30 cellular contexts compared by ENCODE assay signal in the genomic region with DNA sequence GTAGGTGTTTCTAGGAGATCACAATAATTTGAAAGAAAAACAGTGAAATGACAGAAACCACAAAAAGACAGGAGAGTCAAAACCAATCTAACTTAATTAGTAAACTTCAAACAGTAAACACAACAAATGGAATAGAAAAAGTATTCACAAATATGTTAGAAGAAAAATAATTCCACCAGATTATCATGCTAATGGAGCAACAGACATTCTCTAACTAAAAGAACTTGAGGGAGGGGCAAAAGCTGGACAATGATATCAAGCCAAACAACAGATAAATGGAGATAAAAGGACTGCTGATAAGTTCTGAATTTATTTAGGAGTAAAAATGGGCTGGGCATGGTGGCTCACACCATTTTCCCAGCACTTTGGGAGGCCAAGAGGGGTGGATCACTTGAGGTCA.
"Had no signal": no experiment of that assay in that cellular context is flagged by ENCODE, and none has a peak within 500 bp of the region (broad histone marks: within the 10 kb centered on the region; RNA-seq: fewer than 3 reads in every experiment).

No MANE protein-coding gene starts in this region.

- H3K36me3 ChIP-seq: neutrophil, pancreas, spleen, suprapubic skin, transverse colon, upper lobe of right lung, uterus had no signal

- H3K27ac Mint-ChIP-seq: naive thymus-derived CD8-positive, alpha-beta T cell; natural killer cell treated with Interleukin-12 subunit alpha and Interleukin-12 subunit beta and Interleukin-15 and Interleukin-18, amount 100 ng/mL, for 72 hours; nephron progenitor cell; stimulated activated memory B cell treated with anti-CD40 and anti-IgM and Interleukin-4, amounts not matched to agents 10 μg/mL and 1 μg/mL and 100 μg/mL, for 72 hours; type B pancreatic cell had no signal

- ATAC-seq: naive thymus-derived CD8-positive, alpha-beta T cell; natural killer cell treated with Interleukin-12 subunit alpha and Interleukin-12 subunit beta and Interleukin-15 and Interleukin-18, amount 100 ng/mL, for 72 hours; pancreas; psoas muscle; right cardiac atrium; sciatic nerve; stimulated activated memory B cell treated with anti-CD40 and anti-IgM and Interleukin-4, amounts not matched to agents 10 μg/mL and 1 μg/mL and 100 μg/mL, for 72 hours; stimulated activated naive CD8-positive, alpha-beta T cell treated with anti-CD3 and anti-CD28 coated beads, Interleukin-15, amount 100 ng/mL, for 72 hours; stimulated activated naive CD8-positive, alpha-beta T cell treated with anti-CD3 and anti-CD28 coated beads, Interleukin-15, Interleukin-2, amounts not matched to agents 100 U/mL and 50 U/mL, for 24 hours; upper lobe of right lung had no signal

- H3K27me3 Mint-ChIP-seq: naive thymus-derived CD8-positive, alpha-beta T cell; natural killer cell treated with Interleukin-12 subunit alpha and Interleukin-12 subunit beta and Interleukin-15 and Interleukin-18, amount 100 ng/mL, for 72 hours; stimulated activated memory B cell treated with anti-CD40 and anti-IgM and Interleukin-4, amounts not matched to agents 10 μg/mL and 1 μg/mL and 100 μg/mL, for 72 hours; stimulated activated naive CD8-positive, alpha-beta T cell treated with anti-CD3 and anti-CD28 coated beads, Interleukin-15, amount 100 ng/mL, for 72 hours; type B pancreatic cell had no signal

- H3K4me1 Mint-ChIP-seq: nephron progenitor cell; neural crest cell; stimulated activated memory B cell treated with anti-CD40 and anti-IgM and Interleukin-4, amounts not matched to agents 10 μg/mL and 1 μg/mL and 100 μg/mL, for 72 hours; stimulated activated naive CD8-positive, alpha-beta T cell treated with anti-CD3 and anti-CD28 coated beads, Interleukin-15, amount 100 ng/mL, for 72 hours had no signal

- H3K4me3 ChIP-seq: pancreas, psoas muscle, skin epidermis, smooth muscle cell, spleen, suprapubic skin, testis, tibial artery, transverse colon, upper lobe of right lung, uterus had no signal

- H3K4me3 Mint-ChIP-seq: naive thymus-derived CD8-positive, alpha-beta T cell; natural killer cell treated with Interleukin-12 subunit alpha and Interleukin-12 subunit beta and Interleukin-15 and Interleukin-18, amount 100 ng/mL, for 72 hours; nephron progenitor cell; neural crest cell; stimulated activated memory B cell treated with anti-CD40 and anti-IgM and Interleukin-4, amounts not matched to agents 10 μg/mL and 1 μg/mL and 100 μg/mL, for 72 hours; stimulated activated naive CD8-positive, alpha-beta T cell treated with anti-CD3 and anti-CD28 coated beads, Interleukin-15, amount 100 ng/mL, for 72 hours; type B pancreatic cell had no signal

- H3K4me2 ChIP-seq: smooth muscle cell had no signal

- H3K27me3 ChIP-seq: neutrophil, pancreas, spleen, suprapubic skin, testis, tibial artery, transverse colon, upper lobe of right lung, uterus had no signal

- DNase-seq: naive thymus-derived CD8-positive, alpha-beta T cell; nephron progenitor cell; nucleus accumbens; pancreas; psoas muscle; right cardiac atrium; spleen; stimulated activated CD4-positive, alpha-beta T cell treated with anti-CD3 and anti-CD28 coated beads, Interleukin-12 subunit alpha, Interleukin-12 subunit beta, amount 100 ng/mL, for 4 hours; stimulated activated CD4-positive, alpha-beta T cell treated with anti-CD3 and anti-CD28 coated beads, Interleukin-1b, Interleukin-23, amount 100 ng/mL, for 48 hours; stimulated activated CD4-positive, alpha-beta T cell treated with anti-CD3 and anti-CD28 coated beads, Interleukin-4, amount 100 ng/mL, for 1 hour; stimulated activated CD4-positive, alpha-beta T cell treated with anti-CD3 and anti-CD28 coated beads, Interleukin-4, amount 100 ng/mL, for 4 hours; stimulated activated CD8-positive, alpha-beta memory T cell treated with anti-CD3 and anti-CD28 coated beads, Interleukin-4, amount 100 ng/mL, for 48 hours; stimulated activated naive CD4-positive, alpha-beta T cell; stimulated activated naive CD8-positive, alpha-beta T cell treated with anti-CD3 and anti-CD28 coated beads, Interleukin-15, amount 100 ng/mL, for 72 hours; stimulated activated naive CD8-positive, alpha-beta T cell treated with anti-CD3 and anti-CD28 coated beads, Interleukin-15, Interleukin-2, amounts not matched to agents 100 U/mL and 50 U/mL, for 24 hours; substantia nigra; testis; tibial artery; transverse colon; upper lobe of right lung; uterus had no signal

- H3K4me1 ChIP-seq: pancreas, psoas muscle, spleen, suprapubic skin, testis, tibial artery, upper lobe of right lung, uterus had no signal

- H3K9me3 ChIP-seq: neutrophil, pancreas, suprapubic skin, testis, upper lobe of right lung, uterus had no signal

- FAIRE-seq: pancreas had no signal

- H3K27ac ChIP-seq: neutrophil, pancreas, psoas muscle, skin epidermis, spleen, suprapubic skin, testis, tibial artery, transverse colon, upper lobe of right lung, uterus had no signal

- H3K9me3 Mint-ChIP-seq: natural killer cell treated with Interleukin-12 subunit alpha and Interleukin-12 subunit beta and Interleukin-15 and Interleukin-18, amount 100 ng/mL, for 72 hours had no signal
